ENCODE assay signal across 9 cellular contexts in genomic region chr3:36540898-36541518, GRCh38.
DNase-seq lines count a peak whose midpoint lies in the region; ATAC-seq and TF ChIP-seq lines count a peak whose summit lies in the region.
"Had no signal": no experiment of that assay in that cellular context is flagged by ENCODE, and none has a peak within 500 bp of the region (broad histone marks: within the 10 kb centered on the region; RNA-seq: fewer than 3 reads in every experiment).

No MANE protein-coding gene starts in this region.

- H3K79me2 ChIP-seq in OCI-LY7 (ENCODE audit: insufficient read depth, low read depth, low read length) (no peaks in the 10 kb centered on the region), fibroblast of lung (ENCODE audit: control insufficient read depth, insufficient read depth, low read length) (no peaks in the 10 kb centered on the region)

- no TSS peak for BruUV-seq in OCI-LY7 (replicated peaks; lab: Mats Ljungman, UMichigan)

- DNase-seq in SKM-1 treated with dmso at 0.1 percent for 144 hours (lab: John Stamatoyannopoulos, UW; ENCODE audit: unreplicated experiment), result peak; percentile 15
- DNase-seq in SKM-1 (lab: John Stamatoyannopoulos, UW; ENCODE audit: unreplicated experiment), result no peak
- DNase-seq in OCI-LY7 (ENCODE audit: low spot score), result no peak
- peak; percentile 30 to 39 for DNase-seq in fibroblast of lung (ENCODE audit: low read depth in 2 of 2)
- no peak for DNase-seq in tibial nerve (ENCODE audit: low spot score in 2 of 2)
- DNase-seq in left colon, result no peak
- DNase-seq in activated CD4-positive, alpha-beta T cell treated with anti-CD3 and anti-CD28 coated beads for 48 hours, result no peak
- DNase-seq: activated B cell treated with CpG ODN at 0.5 μM for 24 hours had no signal

- no peaks in the 10 kb centered on the region for H3K9me3 ChIP-seq in OCI-LY7 (ENCODE audit: low read length)
- no peaks in the 10 kb centered on the region for H3K9me3 ChIP-seq in fibroblast of lung (ENCODE audit: control insufficient read depth, insufficient read depth, low read depth, low read length)
- H3K9me3 ChIP-seq in tibial nerve, result no peaks in the 10 kb centered on the region

- CTCF ChIA-PET in OCI-LY7 (lab: Charles Lee; ENCODE audit: unreplicated experiment), result no interaction called here

- H3K36me3 ChIP-seq in OCI-LY7 (ENCODE audit: insufficient read depth, low read length) (no peaks in the 10 kb centered on the region), fibroblast of lung (ENCODE audit: control insufficient read depth, insufficient read depth, low read length) (no peaks in the 10 kb centered on the region), tibial nerve (no peaks in the 10 kb centered on the region)

- no peak for TF ChIP-seq EP300 in tibial nerve (IDR thresholded peaks at IDR 0.05)

- TF ChIP-seq CTCF in OCI-LY7 (conservative IDR thresholded peaks at IDR 0.05; ENCODE audit: low read length) (peak; percentile 84), fibroblast of lung (conservative IDR thresholded peaks at IDR 0.05 in 1 of 2, IDR thresholded peaks at IDR 0.05 in 1 of 2; ENCODE audit: low read depth in 1 of 2, low read length in 2 of 2) (peak; percentile 76 to 85), tibial nerve (IDR thresholded peaks at IDR 0.05) (peak in 3 of 5 experiments; percentile 15 to 44 (median 22))

- no peak for TF ChIP-seq POLR2A in tibial nerve (IDR thresholded peaks at IDR 0.05)

- no peaks in the 10 kb centered on the region for H4K20me1 ChIP-seq in OCI-LY7 (ENCODE audit: insufficient read depth, low read length)
- no peaks in the 10 kb centered on the region for H4K20me1 ChIP-seq in fibroblast of lung (ENCODE audit: control insufficient read depth, extremely low read depth, insufficient read depth, low read length)

- H3K27me3 ChIP-seq in fibroblast of lung (ENCODE audit: control insufficient read depth, insufficient read depth, low read length) (no peaks in the 10 kb centered on the region), tibial nerve (no peaks in the 10 kb centered on the region)

- intact Hi-C loops in OCI-LY7 (cut with micrococcal nuclease; ENCODE audit: unreplicated experiment) (no loop called here), left colon (cut with DNase I, micrococcal nuclease) (no loop called here)

- no peak overlapping the region for H3K27ac ChIP-seq in OCI-LY7 (ENCODE audit: low read depth, low read length, poor library complexity, severe bottlenecking)
- no peak overlapping the region for H3K27ac ChIP-seq in fibroblast of lung (ENCODE audit: insufficient read depth, low read length)
- H3K27ac ChIP-seq in tibial nerve, result no peak overlapping the region

- 53 to 65% methylated on average over 3 of the region's 3 CpGs for WGBS in tibial nerve, 2 donors

- H2AFZ ChIP-seq in OCI-LY7 (ENCODE audit: low read length), result no peak overlapping the region
- H2AFZ ChIP-seq in fibroblast of lung (ENCODE audit: low read length), result no peak overlapping the region

- H3K9ac ChIP-seq in fibroblast of lung (ENCODE audit: insufficient read depth, low read length), result no peak overlapping the region

- POLR2A ChIA-PET in OCI-LY7 (lab: Charles Lee), result interaction anchor here (0.7 kb wide), 1 partner anchor 428 kb away, joined by 3 read pairs; no protein-coding TSS in a partner anchor

- no peak overlapping the region for H3K4me3 ChIP-seq in OCI-LY7 (ENCODE audit: low read depth, low read length, poor library complexity, severe bottlenecking)
- no peak overlapping the region for H3K4me3 ChIP-seq in fibroblast of lung (replicated peaks in 1 of 4; ENCODE audit: control extremely low read depth in 1 of 4, insufficient read depth in 1 of 4, low read depth in 3 of 4, low read length in 4 of 4)
- no peak overlapping the region for H3K4me3 ChIP-seq in tibial nerve

- no peak for ATAC-seq in left colon
- no peak for ATAC-seq in GM21423 (IDR thresholded peaks at IDR 0.05; ENCODE audit: unreplicated experiment)

- H3K4me2 ChIP-seq in OCI-LY7 (ENCODE audit: low read length) (no peak overlapping the region), fibroblast of lung (ENCODE audit: extremely low read depth, insufficient read depth, low read length) (no peak overlapping the region)

- H3K9me2 ChIP-seq in OCI-LY7 (ENCODE audit: insufficient read depth, low read length), result no peaks in the 10 kb centered on the region

- H3K4me1 ChIP-seq in OCI-LY7 (ENCODE audit: insufficient read depth, low read length, poor library complexity, severe bottlenecking) (no peaks in the 10 kb centered on the region), fibroblast of lung (ENCODE audit: control insufficient read depth, extremely low read depth, insufficient read depth, low read length) (no peaks in the 10 kb centered on the region), tibial nerve (peaks cover 0 to 3% (median 0%) of the 10 kb centered on the region in 4 donors)

Comparison
In these comparisons a context has a peak if more than half of its experiments do, and no peak if none do; other contexts are left out.
1. DNase-seq: peak in SKM-1 treated with dmso at 0.1 percent for 144 hours (single experiment) and fibroblast of lung (2 of 2); none in SKM-1 (single experiment), OCI-LY7 (single experiment), tibial nerve (0 of 2), left colon (0 of 2) and activated CD4-positive, alpha-beta T cell treated with anti-CD3 and anti-CD28 coated beads for 48 hours (single experiment).
2. CTCF ChIP-seq: peak in every context shown above with its lines; median percentile 84 in OCI-LY7; 80 in fibroblast of lung; 22 in tibial nerve.